In genomic region chr15:101373580-101373979, GRCh38 we compare ENCODE assay signal across 22 cellular contexts.
"Had no signal": no experiment of that assay in that cellular context is flagged by ENCODE, and none has a peak within 500 bp of the region (broad histone marks: within the 10 kb centered on the region; RNA-seq: fewer than 3 reads in every experiment).

No MANE protein-coding gene starts in this region.

- H3K36me3 ChIP-seq: cardiac muscle cell, Peyer's patch, WERI-Rb-1 had no signal

- FAIRE-seq: astrocyte had no signal

- H3K9me3 ChIP-seq: Peyer's patch had no signal

- ATAC-seq: activated CD4-positive, alpha-beta T cell treated with anti-CD3 and anti-CD28 coated beads for 36 hours; activated T-helper 17 cell treated with anti-CD3 and anti-CD28 coated beads, Interleukin-2, amount 50 U/mL, for 72 hours; T-helper 17 cell had no signal

- H3K27ac ChIP-seq: cardiac muscle cell, Peyer's patch, RWPE1, WERI-Rb-1 had no signal

- H3K4me3 ChIP-seq: cardiac muscle cell, Peyer's patch had no signal

- H3K27me3 ChIP-seq: cardiac muscle cell, Peyer's patch had no signal

- DNase-seq: activated CD4-positive, alpha-beta memory T cell treated with anti-CD3 and anti-CD28 coated beads, Interleukin-2, amount 10 ng/mL, durations not matched to agents 7 days and 5 days; activated CD4-positive, alpha-beta T cell treated with anti-CD3 and anti-CD28 coated beads for 36 hours; activated CD4-positive, alpha-beta T cell treated with anti-CD3 and anti-CD28 coated beads, Interleukin-2, amount 50 U/mL, for 1 hour; activated gamma-delta T cell; activated naive CD4-positive, alpha-beta T cell treated with anti-CD3 and anti-CD28 coated beads for 36 hours; activated T-cell treated with anti-CD3 and anti-CD28 coated beads for 4 hours; activated T-cell treated with anti-CD3 and anti-CD28 coated beads, Interleukin-2, amount 50 U/mL, for 48 hours; amygdala; NCI-H1105 treated with DMSO at 0.1 percent for 48 hours; NCI-H1436 treated with DMSO at 0.1 percent for 48 hours; NCI-H187 treated with DMSO at 0.1 percent for 48 hours; NCI-H2081 treated with DMSO at 0.1 percent for 48 hours; NCI-H446; NCI-H524; Peyer's patch; SHP77 treated with DMSO at 0.1 percent for 48 hours; T-helper 17 cell; WERI-Rb-1 had no signal
